Comparison of ENCODE assay signal across 8 cellular contexts in genomic region chr12:6326316-6326959, GRCh38. TPM values are rescaled to one million over a fixed set of nuclear protein-coding genes. Genes with fewer than 3 reads are reported as not detected.
DNase-seq lines count a peak whose midpoint lies in the region; ATAC-seq and TF ChIP-seq lines count a peak whose summit lies in the region.

No MANE protein-coding gene starts in this region.

- H3K9me3 Mint-ChIP-seq in naive thymus-derived CD8-positive, alpha-beta T cell: no peaks in the 10 kb centered on the region

- peaks cover 0 to 5% (median 0%) of the 10 kb centered on the region in 5 donors for H3K27me3 Mint-ChIP-seq in naive thymus-derived CD8-positive, alpha-beta T cell

- POLR2A ChIA-PET in naive thymus-derived CD8-positive, alpha-beta T cell (lab: Charles Lee): interaction anchor here (0.6 to 1.8 kb wide), 11 partner anchors 9 to 144 kb away, joined by 3 to 9 read pairs (median 4); partner anchors contain the start of genes TAPBPL, TNFRSF1A and VAMP1

- H3K27ac Mint-ChIP-seq in naive thymus-derived CD8-positive, alpha-beta T cell: peak overlapping the region; percentile 60 to 92 (median 84)

- peaks cover 0 to 41% (median 9%) of the 10 kb centered on the region in 3 donors for H3K36me3 Mint-ChIP-seq in naive thymus-derived CD8-positive, alpha-beta T cell

- H3K4me1 Mint-ChIP-seq in naive thymus-derived CD8-positive, alpha-beta T cell: peaks cover 35 to 69% (median 60%) of the 10 kb centered on the region in 4 donors

- peak; percentile 42 for TF ChIP-seq CTCF in epithelial cell of esophagus (IDR thresholded peaks at IDR 0.05; ENCODE audit: insufficient read depth, low read depth, low read length, missing control alignments)

- DNase-seq in NCI-H748 (lab: John Stamatoyannopoulos, UW; ENCODE audit: unreplicated experiment) (peak; percentile 19), NCI-H748 treated with DMSO at 0.1 percent for 48 hours (lab: John Stamatoyannopoulos, UW) (no peak), OCI-M1 (lab: John Stamatoyannopoulos, UW) (peak; percentile 56), epithelial cell of esophagus (ENCODE audit: low read depth) (no peak), ecto neural progenitor cell (ENCODE audit: low spot score) (no peak)
- DNase-seq in naive thymus-derived CD8-positive, alpha-beta T cell: peak in 1 of 10 donors; percentile 27

- no peak overlapping the region for H3K4me3 ChIP-seq in epithelial cell of esophagus (ENCODE audit: low read length)

- peak overlapping the region in 1 of 10 donors; percentile 31 for H3K4me3 Mint-ChIP-seq in naive thymus-derived CD8-positive, alpha-beta T cell

- ATAC-seq in naive thymus-derived CD8-positive, alpha-beta T cell: peak; percentile 23 to 33
- ATAC-seq in GM21381 (IDR thresholded peaks at IDR 0.05; ENCODE audit: unreplicated experiment) (no peak), HG03469 (IDR thresholded peaks at IDR 0.05; ENCODE audit: unreplicated experiment) (no peak)

RNA-seq across cellular contexts. Expression of gene TNFRSF1A, which starts 15.4 kb away (rescaled TPM):
- total RNA-seq in naive thymus-derived CD8-positive, alpha-beta T cell: 10 to 100 TPM; 91.7 to 97.6 TPM
- 10 to 100 TPM; 19.5 to 43.7 (median 31.1) TPM for polyA plus RNA-seq in naive thymus-derived CD8-positive, alpha-beta T cell

RNA-seq across cellular contexts. Expression of gene PLEKHG6, which starts 16.0 kb away (rescaled TPM):
- not detected for total RNA-seq in naive thymus-derived CD8-positive, alpha-beta T cell
- under 1 TPM; 0.14 to 0.17 (median 0.15) TPM for polyA plus RNA-seq in naive thymus-derived CD8-positive, alpha-beta T cell

RNA-seq across cellular contexts. Expression of gene SCNN1A, which starts 48.9 kb away (rescaled TPM):
- 1 to 10 TPM; 4.0 to 4.7 TPM for total RNA-seq in naive thymus-derived CD8-positive, alpha-beta T cell
- polyA plus RNA-seq in naive thymus-derived CD8-positive, alpha-beta T cell: under 1 TPM; 0.06 to 0.65 (median 0.23) TPM

RNA-seq across cellular contexts. Expression of gene LTBR, which starts 57.5 kb away (rescaled TPM):
- under 1 TPM; 0.91 to 0.93 TPM for total RNA-seq in naive thymus-derived CD8-positive, alpha-beta T cell
- under 1 TPM in 1 of 3 donors, not detected in 2; 0.23 TPM for polyA plus RNA-seq in naive thymus-derived CD8-positive, alpha-beta T cell

Comparison
In these comparisons a context has a peak if more than half of its experiments do, and no peak if none do; other contexts are left out.
1. DNase-seq: peak in NCI-H748 (single experiment) and OCI-M1 (single experiment); none in NCI-H748 treated with DMSO at 0.1 percent for 48 hours (single experiment), epithelial cell of esophagus (single experiment) and ecto neural progenitor cell (single experiment).
2. ATAC-seq: peak in naive thymus-derived CD8-positive, alpha-beta T cell (2 of 2); none in GM21381 (single experiment) and HG03469 (single experiment).